Comparison of ENCODE assay signal across 1 cellular context in genomic region chr3:242986-243706, GRCh38.
TF ChIP-seq lines count a peak whose summit lies in the region.

No MANE protein-coding gene starts in this region.

TF ChIP-seq in HepG2, 621 proteins besides CTCF, POLR2A, EP300 and RAD21 (continued from another document):
- TF ChIP-seq, protein P1, sequence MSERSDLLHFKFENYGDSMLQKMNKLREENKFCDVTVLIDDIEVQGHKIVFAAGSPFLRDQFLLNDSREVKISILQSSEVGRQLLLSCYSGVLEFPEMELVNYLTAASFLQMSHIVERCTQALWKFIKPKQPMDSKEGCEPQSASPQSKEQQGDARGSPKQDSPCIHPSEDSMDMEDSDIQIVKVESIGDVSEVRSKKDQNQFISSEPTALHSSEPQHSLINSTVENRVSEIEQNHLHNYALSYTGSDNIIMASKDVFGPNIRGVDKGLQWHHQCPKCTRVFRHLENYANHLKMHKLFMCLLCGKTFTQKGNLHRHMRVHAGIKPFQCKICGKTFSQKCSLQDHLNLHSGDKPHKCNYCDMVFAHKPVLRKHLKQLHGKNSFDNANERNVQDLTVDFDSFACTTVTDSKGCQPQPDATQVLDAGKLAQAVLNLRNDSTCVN (CRISPR knock-in tag; IDR thresholded peaks at IDR 0.05; ENCODE audit: borderline replicate concordance): no peak
- peak; percentile 85 for TF ChIP-seq MAFF (IDR thresholded peaks at IDR 0.05; ENCODE audit: low read depth, low read length)
TF ChIP-seq in HepG2: peak in this region for 2.
